In genomic region chr9:137485343-137486140, GRCh38 we compare ENCODE assay signal across 1 cellular context.
TF ChIP-seq lines count a peak whose summit lies in the region.

No MANE protein-coding gene starts in this region.

TF ChIP-seq in SK-N-SH, 30 proteins besides CTCF, POLR2A, EP300 and RAD21 (continued from another document):
- TF ChIP-seq TCF12 (IDR thresholded peaks at IDR 0.05) (no peak), USF1 (IDR thresholded peaks at IDR 0.05; ENCODE audit: borderline replicate concordance, low read depth) (no peak), JUND (IDR thresholded peaks at IDR 0.05) (no peak), YY1 (IDR thresholded peaks at IDR 0.05; ENCODE audit: low read depth) (no peak), RFX5 (IDR thresholded peaks at IDR 0.05; ENCODE audit: low read length) (no peak), GATA2 (CRISPR knock-in tag; IDR thresholded peaks at IDR 0.05) (no peak)
- TF ChIP-seq, protein P1, sequence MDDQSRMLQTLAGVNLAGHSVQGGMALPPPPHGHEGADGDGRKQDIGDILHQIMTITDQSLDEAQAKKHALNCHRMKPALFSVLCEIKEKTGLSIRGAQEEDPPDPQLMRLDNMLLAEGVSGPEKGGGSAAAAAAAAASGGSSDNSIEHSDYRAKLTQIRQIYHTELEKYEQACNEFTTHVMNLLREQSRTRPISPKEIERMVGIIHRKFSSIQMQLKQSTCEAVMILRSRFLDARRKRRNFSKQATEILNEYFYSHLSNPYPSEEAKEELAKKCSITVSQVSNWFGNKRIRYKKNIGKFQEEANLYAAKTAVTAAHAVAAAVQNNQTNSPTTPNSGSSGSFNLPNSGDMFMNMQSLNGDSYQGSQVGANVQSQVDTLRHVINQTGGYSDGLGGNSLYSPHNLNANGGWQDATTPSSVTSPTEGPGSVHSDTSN (IDR thresholded peaks at IDR 0.05), result no peak
- TF ChIP-seq, protein P2, sequence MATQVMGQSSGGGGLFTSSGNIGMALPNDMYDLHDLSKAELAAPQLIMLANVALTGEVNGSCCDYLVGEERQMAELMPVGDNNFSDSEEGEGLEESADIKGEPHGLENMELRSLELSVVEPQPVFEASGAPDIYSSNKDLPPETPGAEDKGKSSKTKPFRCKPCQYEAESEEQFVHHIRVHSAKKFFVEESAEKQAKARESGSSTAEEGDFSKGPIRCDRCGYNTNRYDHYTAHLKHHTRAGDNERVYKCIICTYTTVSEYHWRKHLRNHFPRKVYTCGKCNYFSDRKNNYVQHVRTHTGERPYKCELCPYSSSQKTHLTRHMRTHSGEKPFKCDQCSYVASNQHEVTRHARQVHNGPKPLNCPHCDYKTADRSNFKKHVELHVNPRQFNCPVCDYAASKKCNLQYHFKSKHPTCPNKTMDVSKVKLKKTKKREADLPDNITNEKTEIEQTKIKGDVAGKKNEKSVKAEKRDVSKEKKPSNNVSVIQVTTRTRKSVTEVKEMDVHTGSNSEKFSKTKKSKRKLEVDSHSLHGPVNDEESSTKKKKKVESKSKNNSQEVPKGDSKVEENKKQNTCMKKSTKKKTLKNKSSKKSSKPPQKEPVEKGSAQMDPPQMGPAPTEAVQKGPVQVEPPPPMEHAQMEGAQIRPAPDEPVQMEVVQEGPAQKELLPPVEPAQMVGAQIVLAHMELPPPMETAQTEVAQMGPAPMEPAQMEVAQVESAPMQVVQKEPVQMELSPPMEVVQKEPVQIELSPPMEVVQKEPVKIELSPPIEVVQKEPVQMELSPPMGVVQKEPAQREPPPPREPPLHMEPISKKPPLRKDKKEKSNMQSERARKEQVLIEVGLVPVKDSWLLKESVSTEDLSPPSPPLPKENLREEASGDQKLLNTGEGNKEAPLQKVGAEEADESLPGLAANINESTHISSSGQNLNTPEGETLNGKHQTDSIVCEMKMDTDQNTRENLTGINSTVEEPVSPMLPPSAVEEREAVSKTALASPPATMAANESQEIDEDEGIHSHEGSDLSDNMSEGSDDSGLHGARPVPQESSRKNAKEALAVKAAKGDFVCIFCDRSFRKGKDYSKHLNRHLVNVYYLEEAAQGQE (IDR thresholded peaks at IDR 0.05; ENCODE audit: low read depth, low read length), result no peak
